9 cellular contexts compared by ENCODE assay signal in genomic region chr14:100640481-100641273, GRCh38.
A peak's percentile ranks its signal among the peaks of the same experiment; 100 is the strongest.
DNase-seq lines count a peak whose midpoint lies in the region; ATAC-seq and TF ChIP-seq lines count a peak whose summit lies in the region.
"Had no signal": no experiment of that assay in that cellular context is flagged by ENCODE, and none has a peak within 500 bp of the region (broad histone marks: within the 10 kb centered on the region; RNA-seq: fewer than 3 reads in every experiment).

No MANE protein-coding gene starts in this region.

- peak in 4 of 5 experiments; percentile 31 to 96 (median 66) for DNase-seq in T-helper 2 cell
- peak; percentile 35 for DNase-seq in amniotic epithelial cell (ENCODE audit: low read depth)
- peak; percentile 57 for DNase-seq in stimulated activated CD8-positive, alpha-beta memory T cell treated with anti-CD3 and anti-CD28 coated beads, Interleukin-12 subunit alpha, Interleukin-12 subunit beta, amount 100 ng/mL, for 1 hour (ENCODE audit: low read depth)
- DNase-seq in coronary artery (ENCODE audit: low spot score), result no peak
- DNase-seq in cerebellar cortex (ENCODE audit: low spot score), result no peak
- DNase-seq in kidney glomerular epithelial cell (lab: John Stamatoyannopoulos, UW), result no peak

- TF ChIP-seq CTCF in coronary artery (IDR thresholded peaks at IDR 0.05), result no peak

- ATAC-seq in GM18868 (IDR thresholded peaks at IDR 0.05; ENCODE audit: unreplicated experiment) (peak; percentile 97), HG03060 (IDR thresholded peaks at IDR 0.05; ENCODE audit: low read depth, unreplicated experiment) (peak; percentile 92)

- no peak overlapping the region for H3K27ac ChIP-seq in coronary artery

- no peak overlapping the region for H3K4me3 ChIP-seq in coronary artery
- H3K4me3 ChIP-seq: lung had no signal

Comparison
In these comparisons a context has a peak if more than half of its experiments do, and no peak if none do; other contexts are left out.
1. DNase-seq: peak in T-helper 2 cell (4 of 5), amniotic epithelial cell (single experiment) and stimulated activated CD8-positive, alpha-beta memory T cell treated with anti-CD3 and anti-CD28 coated beads, Interleukin-12 subunit alpha, Interleukin-12 subunit beta, amount 100 ng/mL, for 1 hour (single experiment); none in coronary artery (single experiment), cerebellar cortex (single experiment) and kidney glomerular epithelial cell (single experiment).